23 cellular contexts compared by ENCODE assay signal in genomic region chr16:12899529-12900168, GRCh38. TPM values are rescaled to one million over a fixed set of nuclear protein-coding genes. Genes with fewer than 3 reads are reported as not detected.
A peak's percentile ranks its signal among the peaks of the same experiment; 100 is the strongest.
DNase-seq lines count a peak whose midpoint lies in the region; ATAC-seq and TF ChIP-seq lines count a peak whose summit lies in the region.
"Had no signal": no experiment of that assay in that cellular context is flagged by ENCODE, and none has a peak within 500 bp of the region (broad histone marks: within the 10 kb centered on the region; RNA-seq: fewer than 3 reads in every experiment).

No MANE protein-coding gene starts in this region.

- H3K27me3 Mint-ChIP-seq in brain: peaks cover 76% of the 10 kb centered on the region

- DNase-seq in ELF-1 (ENCODE audit: low read depth, low spot score) (peak; percentile 68), kidney tubule cell (ENCODE audit: low spot score) (peak; percentile 27), cerebellar cortex (ENCODE audit: low spot score) (no peak), pons (ENCODE audit: low spot score) (no peak)
- DNase-seq: activated B cell treated with CpG ODN at 0.5 μM for 24 hours; activated CD4-positive, alpha-beta T cell treated with anti-CD3 and anti-CD28 coated beads, Interleukin-2, amount 50 U/mL, for 48 hours; activated CD8-positive, alpha-beta memory T cell treated with anti-CD3 and anti-CD28 coated beads, Interleukin-2, amount 50 U/mL, for 4 hours; central memory CD4-positive, alpha-beta T cell; dorsolateral prefrontal cortex; HCEC 1CT; heart left ventricle; naive B cell; NCI-H526; stimulated activated CD4-positive, alpha-beta T cell treated with anti-CD3 and anti-CD28 coated beads, Interleukin-2, amount 100 ng/mL, for 48 hours; T-helper 9 cell had no signal

- peaks cover 10% of the 10 kb centered on the region for H3K4me1 Mint-ChIP-seq in brain

- TF ChIP-seq EP300 in Ishikawa (IDR thresholded peaks at IDR 0.05; ENCODE audit: borderline replicate concordance): no peak

- ATAC-seq in GM21360 (IDR thresholded peaks at IDR 0.05; ENCODE audit: unreplicated experiment): no peak
- ATAC-seq: activated naive CD4-positive, alpha-beta T cell treated with anti-CD3 and anti-CD28 coated beads, Interleukin-2, amount 50 U/mL, for 72 hours; heart left ventricle; left lobe of liver; stimulated activated memory B cell treated with anti-CD40 and anti-IgM and Interleukin-4, amounts not matched to agents 10 μg/mL and 1 μg/mL and 100 μg/mL, for 72 hours had no signal

- H3K9me3 Mint-ChIP-seq in brain: peaks cover 0 to 8% (median 2%) of the 10 kb centered on the region in 5 experiments
- H3K9me3 Mint-ChIP-seq: activated B cell treated with CpG ODN at 0.5 μM for 24 hours; activated naive CD4-positive, alpha-beta T cell treated with anti-CD3 and anti-CD28 coated beads, Interleukin-2, amount 50 U/mL, for 72 hours; IgD-negative memory B cell; stimulated activated memory B cell treated with anti-CD40 and anti-IgM and Interleukin-4, amounts not matched to agents 10 μg/mL and 1 μg/mL and 100 μg/mL, for 72 hours had no signal

- H3K36me3 Mint-ChIP-seq in brain: no peaks in the 10 kb centered on the region
- H3K36me3 Mint-ChIP-seq: activated naive CD4-positive, alpha-beta T cell treated with anti-CD3 and anti-CD28 coated beads, Interleukin-2, amount 50 U/mL, for 72 hours; CD14-positive monocyte; naive B cell; stimulated activated memory B cell treated with anti-CD40 and anti-IgM and Interleukin-4, amounts not matched to agents 10 μg/mL and 1 μg/mL and 100 μg/mL, for 72 hours had no signal

- TF ChIP-seq RAD21 in Ishikawa (IDR thresholded peaks at IDR 0.05; ENCODE audit: low read depth): no peak

- no peak for TF ChIP-seq CTCF in brain (conservative IDR thresholded peaks at IDR 0.05)

- peak overlapping the region in 4 of 5 experiments; percentile 78 to 84 (median 82) for H3K4me3 Mint-ChIP-seq in brain
- H3K4me3 Mint-ChIP-seq: activated B cell treated with CpG ODN at 0.5 μM for 24 hours; stimulated activated memory B cell treated with anti-CD40 and anti-IgM and Interleukin-4, amounts not matched to agents 10 μg/mL and 1 μg/mL and 100 μg/mL, for 72 hours had no signal

- H3K27ac Mint-ChIP-seq in brain: peak overlapping the region in 2 of 5 experiments; percentile 24 to 53
- H3K27ac Mint-ChIP-seq: activated B cell treated with CpG ODN at 0.5 μM for 24 hours; activated naive CD4-positive, alpha-beta T cell treated with anti-CD3 and anti-CD28 coated beads, Interleukin-2, amount 50 U/mL, for 72 hours; CD14-positive monocyte; stimulated activated memory B cell treated with anti-CD40 and anti-IgM and Interleukin-4, amounts not matched to agents 10 μg/mL and 1 μg/mL and 100 μg/mL, for 72 hours had no signal

TF ChIP-seq in Ishikawa, 13 proteins besides CTCF, POLR2A, EP300 and RAD21:
- TF ChIP-seq TEAD4 (IDR thresholded peaks at IDR 0.05) (no peak), CEBPB (IDR thresholded peaks at IDR 0.05) (no peak), NFIC (IDR thresholded peaks at IDR 0.05) (peak; percentile 54), MAX (IDR thresholded peaks at IDR 0.05) (no peak), YY1 (IDR thresholded peaks at IDR 0.05; ENCODE audit: low read depth) (no peak)

RNA-seq across cellular contexts. Expression of gene SHISA9, which starts 1.7 kb away (rescaled TPM):
- polyA plus RNA-seq in brain (ENCODE audit: insufficient read depth, low read depth, low replicate concordance): 38.5 TPM
- polyA plus RNA-seq: CD14-positive monocyte, IgD-negative memory B cell had no signal

Comparison
In these comparisons a context has a peak if more than half of its experiments do, and no peak if none do; other contexts are left out.
1. DNase-seq: peak in ELF-1 (single experiment) and kidney tubule cell (single experiment); none in cerebellar cortex (single experiment) and pons (single experiment).